ENCODE assay signal across 16 cellular contexts in genomic region chr15:38605744-38606143, GRCh38. TPM values are rescaled to one million over a fixed set of nuclear protein-coding genes. Genes with fewer than 3 reads are reported as not detected.
DNase-seq lines count a peak whose midpoint lies in the region.
"Had no signal": no experiment of that assay in that cellular context is flagged by ENCODE, and none has a peak within 500 bp of the region (broad histone marks: within the 10 kb centered on the region; RNA-seq: fewer than 3 reads in every experiment).

No MANE protein-coding gene starts in this region.

- H3K79me2 ChIP-seq in trophoblast cell (ENCODE audit: control insufficient read depth, insufficient read depth, low read length, poor library complexity), result no peaks in the 10 kb centered on the region

- H3K14ac ChIP-seq in trophoblast cell (ENCODE audit: low read length), result no peak overlapping the region

- peak overlapping the region; percentile 12 for H3K27ac ChIP-seq in trophoblast cell (ENCODE audit: low read depth, low read length)
- H3K27ac ChIP-seq in CD8-positive, alpha-beta memory T cell (ENCODE audit: low read depth, low read length), result no peak overlapping the region

- no peak for DNase-seq in activated naive CD8-positive, alpha-beta T cell treated with anti-CD3 and anti-CD28 coated beads for 36 hours
- peak; percentile 42 to 53 for DNase-seq in activated T-cell treated with anti-CD3 and anti-CD28 coated beads, Interleukin-2, amount 50 U/mL, for 48 hours
- DNase-seq in activated T-helper 2 cell treated with anti-CD3 and anti-CD28 coated beads, Interferon-gamma antibody, Interleukin-2, Interleukin-4, amounts not matched to agents 10 μg/mL and 5 μg/mL and 100 μg/mL, durations not matched to agents 14 hours and 24 hours and 36 hours (ENCODE audit: low spot score), result no peak
- DNase-seq in trophoblast cell (peak in 1 of 2 donors; percentile 29), T-helper 2 cell (no peak)
- no peak for DNase-seq in CD8-positive, alpha-beta memory T cell
- DNase-seq: CD4-positive, CD25-positive, alpha-beta regulatory T cell; EL; H7; MG63; NCI-H1092; NCI-H146; NCI-H2081 treated with DMSO at 0.1 percent for 48 hours; NCI-H510A treated with DMSO at 0.1 percent for 48 hours; NCI-H82 had no signal

- H2AFZ ChIP-seq in trophoblast cell (ENCODE audit: insufficient read depth, low read length, poor library complexity), result no peak overlapping the region

- no peak overlapping the region for H2AK5ac ChIP-seq in trophoblast cell (ENCODE audit: low read length)

- H4K12ac ChIP-seq in trophoblast cell (ENCODE audit: low read depth, low read length), result no peak overlapping the region

- no peak overlapping the region for H3K4me2 ChIP-seq in trophoblast cell (ENCODE audit: low read length)

- peak overlapping the region; percentile 41 for H3K27ac Mint-ChIP-seq in activated naive CD8-positive, alpha-beta T cell
- no peak overlapping the region for H3K27ac Mint-ChIP-seq in activated naive CD8-positive, alpha-beta T cell treated with anti-CD3 and anti-CD28 coated beads for 36 hours
- peak overlapping the region; percentile 79 for H3K27ac Mint-ChIP-seq in activated T-helper 2 cell treated with anti-CD3 and anti-CD28 coated beads, Interferon-gamma antibody, Interleukin-2, Interleukin-4, amounts not matched to agents 10 μg/mL and 5 μg/mL and 100 μg/mL, durations not matched to agents 14 hours and 24 hours and 36 hours
- H3K27ac Mint-ChIP-seq in CD8-positive, alpha-beta memory T cell, result no peak overlapping the region

- H3K9me3 ChIP-seq in trophoblast cell (ENCODE audit: insufficient read depth, low read depth, low read length), result no peaks in the 10 kb centered on the region
- H3K9me3 ChIP-seq in CD8-positive, alpha-beta memory T cell (ENCODE audit: low read length), result no peaks in the 10 kb centered on the region
- H3K9me3 ChIP-seq: MG63 had no signal

- no peak overlapping the region for H3K9ac ChIP-seq in trophoblast cell (ENCODE audit: low read length)

- peaks cover 25% of the 10 kb centered on the region for H3K79me1 ChIP-seq in trophoblast cell (ENCODE audit: low read length)

- H3K4ac ChIP-seq in trophoblast cell (ENCODE audit: low read depth, low read length), result no peak overlapping the region

- H3K27me3 ChIP-seq in trophoblast cell (ENCODE audit: insufficient read depth, low read length), result no peaks in the 10 kb centered on the region
- no peaks in the 10 kb centered on the region for H3K27me3 ChIP-seq in CD8-positive, alpha-beta memory T cell (ENCODE audit: insufficient read depth, low read length, poor library complexity, severe bottlenecking)
- H3K27me3 ChIP-seq: MG63 had no signal

- WGBS in trophoblast cell (ENCODE audit: extremely low coverage, insufficient coverage, insufficient read length), result no CpG with 5 or more reads among the region's 3 CpGs

- H3K18ac ChIP-seq in trophoblast cell (ENCODE audit: low read length), result no peak overlapping the region

- POLR2A ChIA-PET in CD8-positive, alpha-beta memory T cell (lab: Charles Lee), result no interaction called here

- H3K4me3 ChIP-seq in trophoblast cell (ENCODE audit: low read depth, low read length), result no peak overlapping the region
- H3K4me3 ChIP-seq in CD8-positive, alpha-beta memory T cell (ENCODE audit: low read length), result no peak overlapping the region
- H3K4me3 ChIP-seq: MG63 had no signal

- peak overlapping the region; percentile 53 for H4K91ac ChIP-seq in trophoblast cell (ENCODE audit: low read depth, low read length)

- no peak overlapping the region for H3K4me3 Mint-ChIP-seq in activated naive CD8-positive, alpha-beta T cell
- no peak overlapping the region for H3K4me3 Mint-ChIP-seq in activated naive CD8-positive, alpha-beta T cell treated with anti-CD3 and anti-CD28 coated beads for 36 hours
- no peak overlapping the region for H3K4me3 Mint-ChIP-seq in activated T-helper 2 cell treated with anti-CD3 and anti-CD28 coated beads, Interferon-gamma antibody, Interleukin-2, Interleukin-4, amounts not matched to agents 10 μg/mL and 5 μg/mL and 100 μg/mL, durations not matched to agents 14 hours and 24 hours and 36 hours (ENCODE audit: low read depth)
- H3K4me3 Mint-ChIP-seq in CD8-positive, alpha-beta memory T cell, result no peak overlapping the region

- H3K4me1 ChIP-seq in trophoblast cell (ENCODE audit: control insufficient read depth in 1 of 2, insufficient read depth in 2 of 2, low read length in 2 of 2), result peaks cover 8 to 13% of the 10 kb centered on the region in 2 experiments
- peaks cover 16% of the 10 kb centered on the region for H3K4me1 ChIP-seq in CD8-positive, alpha-beta memory T cell (ENCODE audit: insufficient read depth, low read length)

- peak overlapping the region; percentile 3 for H2BK120ac ChIP-seq in trophoblast cell (ENCODE audit: insufficient read depth, low read length, poor library complexity)

- intact Hi-C loops in activated T-helper 2 cell treated with anti-CD3 and anti-CD28 coated beads, Interferon-gamma antibody, Interleukin-2, Interleukin-4, amounts not matched to agents 10 μg/mL and 5 μg/mL and 100 μg/mL, durations not matched to agents 14 hours and 24 hours and 36 hours (cut with micrococcal nuclease), result no loop called here

- no peaks in the 10 kb centered on the region for H3K36me3 ChIP-seq in trophoblast cell (ENCODE audit: control insufficient read depth in 1 of 2, insufficient read depth in 2 of 2, low read length in 2 of 2)
- no peaks in the 10 kb centered on the region for H3K36me3 ChIP-seq in CD8-positive, alpha-beta memory T cell (ENCODE audit: insufficient read depth, low read length)
- H3K36me3 ChIP-seq: MG63 had no signal

- CTCF ChIA-PET in CD8-positive, alpha-beta memory T cell (lab: Charles Lee), result interaction anchor here (0.9 kb wide), 1 partner anchor 41 kb away, joined by 3 read pairs; the partner anchor contains the start of gene RASGRP1

- H2BK5ac ChIP-seq in trophoblast cell (ENCODE audit: low read depth, low read length, poor library complexity), result no peak overlapping the region

- peak overlapping the region; percentile 63 for H2BK12ac ChIP-seq in trophoblast cell (ENCODE audit: low read length)

- H3K9me3 Mint-ChIP-seq in activated naive CD8-positive, alpha-beta T cell (ENCODE audit: low read depth), result no peaks in the 10 kb centered on the region
- no peaks in the 10 kb centered on the region for H3K9me3 Mint-ChIP-seq in activated naive CD8-positive, alpha-beta T cell treated with anti-CD3 and anti-CD28 coated beads for 36 hours
- H3K9me3 Mint-ChIP-seq in activated T-helper 2 cell treated with anti-CD3 and anti-CD28 coated beads, Interferon-gamma antibody, Interleukin-2, Interleukin-4, amounts not matched to agents 10 μg/mL and 5 μg/mL and 100 μg/mL, durations not matched to agents 14 hours and 24 hours and 36 hours, result no peaks in the 10 kb centered on the region
- H3K9me3 Mint-ChIP-seq in CD8-positive, alpha-beta memory T cell, result no peaks in the 10 kb centered on the region

- peak overlapping the region; percentile 17 for H4K8ac ChIP-seq in trophoblast cell (ENCODE audit: low read depth, low read length)

- peaks cover 38% of the 10 kb centered on the region for H3K4me1 Mint-ChIP-seq in activated naive CD8-positive, alpha-beta T cell (ENCODE audit: low read depth)
- H3K4me1 Mint-ChIP-seq in activated naive CD8-positive, alpha-beta T cell treated with anti-CD3 and anti-CD28 coated beads for 36 hours, result peaks cover 21% of the 10 kb centered on the region
- H3K4me1 Mint-ChIP-seq in activated T-helper 2 cell treated with anti-CD3 and anti-CD28 coated beads, Interferon-gamma antibody, Interleukin-2, Interleukin-4, amounts not matched to agents 10 μg/mL and 5 μg/mL and 100 μg/mL, durations not matched to agents 14 hours and 24 hours and 36 hours (ENCODE audit: low read depth), result peaks cover 50% of the 10 kb centered on the region
- peaks cover 28 to 31% (median 29%) of the 10 kb centered on the region in 3 donors for H3K4me1 Mint-ChIP-seq in CD8-positive, alpha-beta memory T cell

- no peaks in the 10 kb centered on the region for H3K27me3 Mint-ChIP-seq in activated naive CD8-positive, alpha-beta T cell
- H3K27me3 Mint-ChIP-seq in activated naive CD8-positive, alpha-beta T cell treated with anti-CD3 and anti-CD28 coated beads for 36 hours, result no peaks in the 10 kb centered on the region
- H3K27me3 Mint-ChIP-seq in activated T-helper 2 cell treated with anti-CD3 and anti-CD28 coated beads, Interferon-gamma antibody, Interleukin-2, Interleukin-4, amounts not matched to agents 10 μg/mL and 5 μg/mL and 100 μg/mL, durations not matched to agents 14 hours and 24 hours and 36 hours (ENCODE audit: low read depth), result no peaks in the 10 kb centered on the region
- H3K27me3 Mint-ChIP-seq in CD8-positive, alpha-beta memory T cell, result no peaks in the 10 kb centered on the region
- H3K27me3 Mint-ChIP-seq: CD4-positive, CD25-positive, alpha-beta regulatory T cell had no signal

- H3K36me3 Mint-ChIP-seq in activated naive CD8-positive, alpha-beta T cell, result no peaks in the 10 kb centered on the region
- H3K36me3 Mint-ChIP-seq in activated naive CD8-positive, alpha-beta T cell treated with anti-CD3 and anti-CD28 coated beads for 36 hours, result no peaks in the 10 kb centered on the region
- H3K36me3 Mint-ChIP-seq in activated T-helper 2 cell treated with anti-CD3 and anti-CD28 coated beads, Interferon-gamma antibody, Interleukin-2, Interleukin-4, amounts not matched to agents 10 μg/mL and 5 μg/mL and 100 μg/mL, durations not matched to agents 14 hours and 24 hours and 36 hours (ENCODE audit: low read depth), result no peaks in the 10 kb centered on the region
- H3K36me3 Mint-ChIP-seq in CD8-positive, alpha-beta memory T cell, result no peaks in the 10 kb centered on the region
- H3K36me3 Mint-ChIP-seq: CD4-positive, CD25-positive, alpha-beta regulatory T cell had no signal

- H3K23ac ChIP-seq in trophoblast cell (ENCODE audit: low read length), result no peak overlapping the region

RNA-seq across cellular contexts. Expression of gene RASGRP1, which starts 41.1 kb away (rescaled TPM):
- total RNA-seq in activated naive CD8-positive, alpha-beta T cell treated with anti-CD3 and anti-CD28 coated beads for 36 hours, result 10 to 100 TPM; 42.7 to 46.6 TPM
- total RNA-seq in activated T-helper 2 cell treated with anti-CD3 and anti-CD28 coated beads, Interferon-gamma antibody, Interleukin-2, Interleukin-4, amounts not matched to agents 10 μg/mL and 5 μg/mL and 100 μg/mL, durations not matched to agents 14 hours and 24 hours and 36 hours, result 108 and 113 TPM in 2 replicates
- polyA plus RNA-seq in trophoblast cell (2013), result 19.6 and 22.1 TPM in 2 replicates
- total RNA-seq in CD8-positive, alpha-beta memory T cell, result 10 to 100 TPM; 64.7 to 67.9 TPM
- 90.9 TPM for polyA plus RNA-seq in CD8-positive, alpha-beta memory T cell

Comparison
In these comparisons a context has a peak if more than half of its experiments do, and no peak if none do; other contexts are left out.
1. H3K27ac Mint-ChIP-seq: peak in activated naive CD8-positive, alpha-beta T cell (single experiment) and activated T-helper 2 cell treated with anti-CD3 and anti-CD28 coated beads, Interferon-gamma antibody, Interleukin-2, Interleukin-4, amounts not matched to agents 10 μg/mL and 5 μg/mL and 100 μg/mL, durations not matched to agents 14 hours and 24 hours and 36 hours (single experiment); none in activated naive CD8-positive, alpha-beta T cell treated with anti-CD3 and anti-CD28 coated beads for 36 hours (single experiment) and CD8-positive, alpha-beta memory T cell (0 of 8).
2. DNase-seq: peak in activated T-cell treated with anti-CD3 and anti-CD28 coated beads, Interleukin-2, amount 50 U/mL, for 48 hours (2 of 2); none in activated naive CD8-positive, alpha-beta T cell treated with anti-CD3 and anti-CD28 coated beads for 36 hours (single experiment), activated T-helper 2 cell treated with anti-CD3 and anti-CD28 coated beads, Interferon-gamma antibody, Interleukin-2, Interleukin-4, amounts not matched to agents 10 μg/mL and 5 μg/mL and 100 μg/mL, durations not matched to agents 14 hours and 24 hours and 36 hours (single experiment), CD8-positive, alpha-beta memory T cell (0 of 5) and T-helper 2 cell (0 of 5).